Comparison of ENCODE assay signal across 27 cellular contexts in genomic region chr1:57612833-57613232, GRCh38.
A peak's percentile ranks its signal among the peaks of the same experiment; 100 is the strongest.
DNase-seq lines count a peak whose midpoint lies in the region; TF ChIP-seq lines count a peak whose summit lies in the region.
"Had no signal": no experiment of that assay in that cellular context is flagged by ENCODE, and none has a peak within 500 bp of the region (broad histone marks: within the 10 kb centered on the region; RNA-seq: fewer than 3 reads in every experiment).

No MANE protein-coding gene starts in this region.

- H3K36me3 ChIP-seq in neural cell (ENCODE audit: insufficient read depth, low read length) (no peaks in the 10 kb centered on the region), A673 (ENCODE audit: insufficient read depth, low read length, poor library complexity, severe bottlenecking) (no peaks in the 10 kb centered on the region)
- H3K36me3 ChIP-seq: BE2C; BLaER1; BLaER1 treated with 17β-estradiol and CSF1 and Interleukin-3, amounts not matched to agents 10 nM and 100 nM had no signal

- peak; percentile 77 for TF ChIP-seq EP300 in neural cell (conservative IDR thresholded peaks at IDR 0.05; ENCODE audit: poor library complexity, severe bottlenecking)

- H3K9me3 ChIP-seq in neural cell (ENCODE audit: low read length) (no peaks in the 10 kb centered on the region), A673 (ENCODE audit: low read depth, low read length, poor library complexity, severe bottlenecking) (no peaks in the 10 kb centered on the region)
- H3K9me3 ChIP-seq: A549; BE2C; BLaER1; BLaER1 treated with 17β-estradiol and CSF1 and Interleukin-3, amounts not matched to agents 10 nM and 100 nM; Caco-2 had no signal

- DNase-seq in A673 (ENCODE audit: low spot score): no peak
- DNase-seq: 8988T; ACHN; AML-193; BE2C; C1 segment of cervical spinal cord; Caco-2; Calu3; CD4-positive, alpha-beta memory T cell; CD4-positive, alpha-beta T cell; CD4-positive, CD25-positive, alpha-beta regulatory T cell; CD8-positive, alpha-beta memory T cell; CD8-positive, alpha-beta T cell; COR-L47; DMS 273 treated with DMSO at 0.1 percent for 48 hours; DMS153; DMS53; DMS79; DMS79 treated with DMSO at 0.1 percent for 48 hours; DND-41; EL had no signal

- no peak overlapping the region for H3K4me2 ChIP-seq in neural cell (ENCODE audit: low read length)
- H3K4me2 ChIP-seq: A549; BLaER1; BLaER1 treated with 17β-estradiol and CSF1 and Interleukin-3, amounts not matched to agents 10 nM and 100 nM had no signal

- POLR2A ChIA-PET in A673 (lab: Charles Lee; ENCODE audit: low non-redundant PET): no interaction called here

- BruUV-seq in A673 (replicated peaks; lab: Mats Ljungman, UMichigan): no TSS peak

- no peak overlapping the region for H2AFZ ChIP-seq in neural cell (ENCODE audit: low read depth, low read length)

- CTCF ChIA-PET in A673 (lab: Charles Lee): no interaction called here

- no peaks in the 10 kb centered on the region for H3K79me2 ChIP-seq in neural cell (replicated peaks; ENCODE audit: insufficient read depth, low read length)

- no peaks in the 10 kb centered on the region for H3K9me2 ChIP-seq in neural cell (ENCODE audit: insufficient read depth, low read length)

- no peak for TF ChIP-seq CTCF in neural cell (IDR thresholded peaks at IDR 0.05; ENCODE audit: poor library complexity, severe bottlenecking)
- TF ChIP-seq CTCF in A673 (conservative IDR thresholded peaks at IDR 0.05; ENCODE audit: low read depth, low read length): no peak

- peaks cover 14% of the 10 kb centered on the region for H3K4me1 ChIP-seq in A673 (ENCODE audit: insufficient read depth, low read length, poor library complexity, severe bottlenecking)
- H3K4me1 ChIP-seq: A549, BE2C, Caco-2 had no signal

- no peak overlapping the region for H3K4me3 ChIP-seq in neural cell (ENCODE audit: low read length)
- no peak overlapping the region for H3K4me3 ChIP-seq in A673 (ENCODE audit: low read depth, low read length, poor library complexity, severe bottlenecking)
- H3K4me3 ChIP-seq: A549; BLaER1; BLaER1 treated with 17β-estradiol and CSF1 and Interleukin-3, amounts not matched to agents 10 nM and 100 nM had no signal

- no peak overlapping the region for H3K9ac ChIP-seq in neural cell (ENCODE audit: low read length)
- H3K9ac ChIP-seq: BLaER1; BLaER1 treated with 17β-estradiol and CSF1 and Interleukin-3, amounts not matched to agents 10 nM and 100 nM had no signal

- H4K20me1 ChIP-seq in neural cell (ENCODE audit: insufficient read depth): no peaks in the 10 kb centered on the region
- H4K20me1 ChIP-seq: BLaER1; BLaER1 treated with 17β-estradiol and CSF1 and Interleukin-3, amounts not matched to agents 10 nM and 100 nM had no signal

- TF ChIP-seq RAD21 in neural cell (conservative IDR thresholded peaks at IDR 0.05): no peak

- no peaks in the 10 kb centered on the region for H3F3A ChIP-seq in neural cell (ENCODE audit: insufficient read depth, low read length, poor library complexity, severe bottlenecking)

- H3K27ac ChIP-seq in neural cell (ENCODE audit: low read length) (peak overlapping the region; percentile 20), A673 (ENCODE audit: low read depth, low read length, poor library complexity, severe bottlenecking) (no peak overlapping the region)
- H3K27ac ChIP-seq: 22Rv1; A549; BLaER1; BLaER1 treated with 17β-estradiol and CSF1 and Interleukin-3, amounts not matched to agents 10 nM and 100 nM; C4-2B had no signal

- intact Hi-C loops in A673 (cut with micrococcal nuclease; ENCODE audit: unreplicated experiment): no loop called here

- H3K27me3 ChIP-seq in neural cell (ENCODE audit: insufficient read depth, low read depth, low read length): no peaks in the 10 kb centered on the region
- H3K27me3 ChIP-seq in A673 (replicated peaks; ENCODE audit: insufficient read depth, low read depth, low read length, poor library complexity): no peaks in the 10 kb centered on the region
- H3K27me3 ChIP-seq: BE2C; BLaER1; BLaER1 treated with 17β-estradiol and CSF1 and Interleukin-3, amounts not matched to agents 10 nM and 100 nM had no signal

TF ChIP-seq in neural cell, 6 proteins besides CTCF, POLR2A, EP300 and RAD21:
- TF ChIP-seq POLR2AphosphoS5 (IDR thresholded peaks at IDR 0.05) (peak; percentile 57), MXI1 (conservative IDR thresholded peaks at IDR 0.05; ENCODE audit: poor library complexity, severe bottlenecking) (no peak)
